ENCODE assay signal across 10 cellular contexts in genomic region chr5:141783599-141784296, GRCh38.
DNase-seq lines count a peak whose midpoint lies in the region; ATAC-seq lines count a peak whose summit lies in the region.
"Had no signal": no experiment of that assay in that cellular context is flagged by ENCODE, and none has a peak within 500 bp of the region (broad histone marks: within the 10 kb centered on the region; RNA-seq: fewer than 3 reads in every experiment).

No MANE protein-coding gene starts in this region.

- no peak overlapping the region for H4K91ac ChIP-seq in neuronal stem cell (ENCODE audit: low read depth, low read length, poor library complexity)

- H3K27ac ChIP-seq in caudate nucleus (ENCODE audit: low read depth, low read length), result peak overlapping the region; percentile 77
- no peak overlapping the region for H3K27ac ChIP-seq in neuronal stem cell (replicated peaks; ENCODE audit: low read length)
- H3K27ac ChIP-seq: heart right ventricle had no signal

- no peak overlapping the region for H3K4me2 ChIP-seq in neuronal stem cell (ENCODE audit: insufficient read depth, low read length, poor library complexity, severe bottlenecking)

- no peak overlapping the region for H2BK5ac ChIP-seq in neuronal stem cell (ENCODE audit: low read length)

- H2BK12ac ChIP-seq in neuronal stem cell (ENCODE audit: low read length), result no peak overlapping the region

- peak overlapping the region; percentile 39 for H3K18ac ChIP-seq in neuronal stem cell (ENCODE audit: low read length)

- no peak overlapping the region for H3K4ac ChIP-seq in neuronal stem cell (ENCODE audit: low read length)

- H3K9me3 ChIP-seq in neuronal stem cell (replicated peaks in 1 of 2; ENCODE audit: control insufficient read depth in 2 of 2, insufficient read depth in 1 of 2, low read depth in 1 of 2, low read length in 2 of 2), result no peaks in the 10 kb centered on the region
- H3K9me3 ChIP-seq: heart right ventricle had no signal

- H3K14ac ChIP-seq in neuronal stem cell (ENCODE audit: low read length), result peak overlapping the region; percentile 83

- DNase-seq in ELF-1 (ENCODE audit: low read depth, low spot score) (peak; percentile 68), NCI-H2227 (lab: John Stamatoyannopoulos, UW; ENCODE audit: unreplicated experiment) (peak; percentile 73), caudate nucleus (lab: John Stamatoyannopoulos, UW) (peak in 45 of 61 donors; percentile 23 to 90 (median 59)), neuronal stem cell (ENCODE audit: low spot score) (no peak), EL (no peak)
- no peak for DNase-seq in effector CD4-positive, alpha-beta T cell
- DNase-seq: heart right ventricle, T-helper 17 cell had no signal

- H3K4me1 ChIP-seq in neuronal stem cell (ENCODE audit: control insufficient read depth in 2 of 2, insufficient read depth in 1 of 2, low read depth in 1 of 2, low read length in 2 of 2), result peaks cover 15 to 17% of the 10 kb centered on the region in 2 donors

- peak overlapping the region; percentile 74 for H2AK5ac ChIP-seq in neuronal stem cell (ENCODE audit: low read depth, low read length)

- H2AFZ ChIP-seq in neuronal stem cell (ENCODE audit: low read length), result no peak overlapping the region

- no peak overlapping the region for H2BK120ac ChIP-seq in neuronal stem cell (ENCODE audit: low read depth, low read length)

- H4K8ac ChIP-seq in neuronal stem cell (ENCODE audit: low read depth, low read length), result no peak overlapping the region

- no peak overlapping the region for H3K9ac ChIP-seq in neuronal stem cell (ENCODE audit: low read depth, low read length, poor library complexity)

- H3K36me3 ChIP-seq in neuronal stem cell (replicated peaks in 1 of 2; ENCODE audit: control insufficient read depth in 2 of 2, insufficient read depth in 2 of 2, low read length in 2 of 2), result no peaks in the 10 kb centered on the region
- H3K36me3 ChIP-seq: heart right ventricle had no signal

- no peak for ATAC-seq in HG03432 (IDR thresholded peaks at IDR 0.05; ENCODE audit: unreplicated experiment)
- ATAC-seq in GM19351 (IDR thresholded peaks at IDR 0.05; ENCODE audit: unreplicated experiment), result no peak
- ATAC-seq: heart right ventricle, T-helper 17 cell had no signal

- peak overlapping the region; percentile 15 for H2BK15ac ChIP-seq in neuronal stem cell (ENCODE audit: low read length)

- H3K4me3 ChIP-seq in neuronal stem cell (ENCODE audit: low read length in 2 of 2), result no peak overlapping the region
- H3K4me3 ChIP-seq: heart right ventricle had no signal

- no CpG with 5 or more reads among the region's 10 CpGs for WGBS in neuronal stem cell (ENCODE audit: extremely low coverage in 2 of 2, insufficient read length in 2 of 2, insufficient replicate concordance in 1 of 2), 2 donors

- H3K23ac ChIP-seq in neuronal stem cell (ENCODE audit: low read depth, low read length, poor library complexity), result no peak overlapping the region

- H3K79me1 ChIP-seq in neuronal stem cell (ENCODE audit: low read depth, low read length), result no peaks in the 10 kb centered on the region

- peaks cover 0 to 29% (median 0%) of the 10 kb centered on the region in 3 experiments for H3K27me3 ChIP-seq in neuronal stem cell (ENCODE audit: control insufficient read depth in 3 of 3, insufficient read depth in 3 of 3, low read depth in 1 of 3, low read length in 3 of 3)

Comparison
In these comparisons a context has a peak if more than half of its experiments do, and no peak if none do; other contexts are left out.
1. DNase-seq: peak in ELF-1 (single experiment), NCI-H2227 (single experiment) and caudate nucleus (45 of 61); none in neuronal stem cell (single experiment), effector CD4-positive, alpha-beta T cell (single experiment) and EL (single experiment).